Comparison of ENCODE assay signal across 8 cellular contexts in genomic region chr9:32968101-32969011, GRCh38. TPM values are rescaled to one million over a fixed set of nuclear protein-coding genes. Genes with fewer than 3 reads are reported as not detected.
DNase-seq lines count a peak whose midpoint lies in the region; ATAC-seq and TF ChIP-seq lines count a peak whose summit lies in the region.

No MANE protein-coding gene starts in this region.

- DNase-seq in A172 (ENCODE audit: low spot score) (peak; percentile 26), GM10248 (ENCODE audit: extremely low spot score) (peak; percentile 56), NCI-H774 (lab: John Stamatoyannopoulos, UW) (peak; percentile 24), esophagus muscularis mucosa (ENCODE audit: extremely low spot score) (no peak), tibial nerve (ENCODE audit: low spot score in 2 of 2) (peak; percentile 55 to 76)
- DNase-seq in activated CD8-positive, alpha-beta memory T cell treated with anti-CD3 and anti-CD28 coated beads, Interleukin-2, amount 50 U/mL, for 24 hours (ENCODE audit: extremely low read depth): peak; percentile 19

- H3K36me3 ChIP-seq in esophagus muscularis mucosa (peaks cover 7 to 19% (median 18%) of the 10 kb centered on the region in 4 donors), tibial nerve (peaks cover 0 to 22% (median 4%) of the 10 kb centered on the region in 3 donors)

- H3K4me3 ChIP-seq in esophagus muscularis mucosa (no peak overlapping the region), tibial nerve (no peak overlapping the region)

- H3K27me3 ChIP-seq in esophagus muscularis mucosa (no peaks in the 10 kb centered on the region), tibial nerve (no peaks in the 10 kb centered on the region)

- TF ChIP-seq POLR2A in esophagus muscularis mucosa (IDR thresholded peaks at IDR 0.05; ENCODE audit: low read depth) (no peak), tibial nerve (IDR thresholded peaks at IDR 0.05) (no peak)

- no peak for TF ChIP-seq EP300 in esophagus muscularis mucosa (IDR thresholded peaks at IDR 0.05)
- no peak for TF ChIP-seq EP300 in tibial nerve (IDR thresholded peaks at IDR 0.05)

- H3K27me3 Mint-ChIP-seq in nephron (ENCODE audit: low read depth): no peaks in the 10 kb centered on the region

- H3K36me3 Mint-ChIP-seq in nephron (ENCODE audit: low read depth): peaks cover 19% of the 10 kb centered on the region

- peaks cover 12% of the 10 kb centered on the region for H3K4me1 Mint-ChIP-seq in nephron

- H3K9me3 Mint-ChIP-seq in nephron: no peaks in the 10 kb centered on the region

- H3K27ac Mint-ChIP-seq in nephron: peak overlapping the region in 1 of 3 experiments; percentile 57

- H3K4me3 Mint-ChIP-seq in nephron: no peak overlapping the region

- no peak for ATAC-seq in HG03378 (IDR thresholded peaks at IDR 0.05; ENCODE audit: unreplicated experiment)

- CTCF ChIA-PET in GM10248 (lab: Yijun Ruan, JAX): interaction anchor here (0.7 to 15.4 kb wide), 27 partner anchors 9 to 594 kb away, joined by 3 to 176 read pairs (median 4); partner anchors contain the start of genes ACO1 and RIGI

- no peaks in the 10 kb centered on the region for H3K9me3 ChIP-seq in esophagus muscularis mucosa
- no peaks in the 10 kb centered on the region for H3K9me3 ChIP-seq in tibial nerve

- POLR2A ChIA-PET in GM10248 (lab: Yijun Ruan, JAX): interaction anchor here (1.0 kb wide), 1 partner anchor 57 kb away, joined by 4 read pairs; the partner anchor contains the start of gene DNAJA1

- TF ChIP-seq CTCF in GM10248 (IDR thresholded peaks at IDR 0.05; ENCODE audit: control extremely low read depth, extremely low read depth, low read depth, missing control alignments) (peak; percentile 68), esophagus muscularis mucosa (IDR thresholded peaks at IDR 0.05) (peak; percentile 76 to 85 (median 82)), nephron (IDR thresholded peaks at IDR 0.05; ENCODE audit: unreplicated experiment in 3 of 3) (peak; percentile 79 to 85 (median 80)), tibial nerve (IDR thresholded peaks at IDR 0.05) (peak; percentile 70 to 83 (median 74))

- H3K27ac ChIP-seq in esophagus muscularis mucosa (replicated peaks in 1 of 4): no peak overlapping the region
- H3K27ac ChIP-seq in tibial nerve: no peak overlapping the region

- H3K4me1 ChIP-seq in esophagus muscularis mucosa (peaks cover 0 to 5% (median 2%) of the 10 kb centered on the region in 4 donors), tibial nerve (peaks cover 0 to 10% (median 3%) of the 10 kb centered on the region in 4 donors)

- WGBS in esophagus muscularis mucosa: 53% methylated on average over 13 of the region's 13 CpGs
- 48 to 53% methylated on average over 13 of the region's 13 CpGs for whole genome bisulfite sequencing in tibial nerve, 2 donors

- intact Hi-C loops in esophagus muscularis mucosa (cut with DNase I): loop anchor here (5.0 kb wide), 2 partner anchors 386 to 591 kb away; no protein-coding TSS in a partner anchor

RNA-seq across cellular contexts. Expression of gene APTX, which starts 33.1 kb away (rescaled TPM):
- total RNA-seq in A172 (2014; rRNA removed; shearing (Covaris generic)): 49.9 and 50.0 TPM in 2 replicates
- 10 to 100 TPM; 20.6 to 33.2 (median 23.3) TPM for total RNA-seq in esophagus muscularis mucosa
- 10 to 100 TPM; 22.8 to 48.7 (median 33.4) TPM for total RNA-seq in tibial nerve

RNA-seq across cellular contexts. Expression of gene DNAJA1, which starts 56.7 kb away (rescaled TPM):
- total RNA-seq in A172 (2014; rRNA removed; shearing (Covaris generic)): 266 and 287 TPM in 2 replicates
- total RNA-seq in esophagus muscularis mucosa (100 to 1,000 TPM in 1 of 4 donors, 10 to 100 TPM in 3; 60.9 to 102 (median 71.1) TPM), tibial nerve (10 to 100 TPM; 58.1 to 81.6 (median 72.3) TPM)
